ENCODE assay signal across 8 cellular contexts in genomic region chr14:61479746-61480502, GRCh38.
DNase-seq lines count a peak whose midpoint lies in the region; ATAC-seq and TF ChIP-seq lines count a peak whose summit lies in the region.

No MANE protein-coding gene starts in this region.

- no peaks in the 10 kb centered on the region for H3K9me3 Mint-ChIP-seq in dendritic cell treated with granulocyte-macrophage colony-stimulating factor and Interleukin-4, amounts not matched to agents 40 ng/mL and 50 ng/mL, for 4 days

- TF ChIP-seq POLR2A in NB4 (IDR thresholded peaks at IDR 0.05; ENCODE audit: extremely low read depth, insufficient read length): no peak

- peak; percentile 12 for DNase-seq in NCI-H345 (lab: John Stamatoyannopoulos, UW)
- no peak for DNase-seq in NCI-H345 treated with DMSO at 0.1 percent for 48 hours (lab: John Stamatoyannopoulos, UW; ENCODE audit: unreplicated experiment)
- DNase-seq in NB4 (ENCODE audit: low read depth): peak; percentile 22

- ATAC-seq in GM18867 (IDR thresholded peaks at IDR 0.05; ENCODE audit: unreplicated experiment) (no peak), HG03457 (IDR thresholded peaks at IDR 0.05; ENCODE audit: unreplicated experiment) (no peak), HG02610 (IDR thresholded peaks at IDR 0.05; ENCODE audit: unreplicated experiment) (no peak)

- H3K27ac ChIP-seq in skin epidermis: peak overlapping the region in 18 of 21 experiments; percentile 0 to 94 (median 80)

- no peak for TF ChIP-seq CTCF in NB4 (IDR thresholded peaks at IDR 0.05; ENCODE audit: low read depth, low read length)

- no peaks in the 10 kb centered on the region for H3K36me3 Mint-ChIP-seq in dendritic cell treated with granulocyte-macrophage colony-stimulating factor and Interleukin-4, amounts not matched to agents 40 ng/mL and 50 ng/mL, for 4 days (ENCODE audit: low read depth)

- intact Hi-C loops in dendritic cell treated with granulocyte-macrophage colony-stimulating factor and Interleukin-4, amounts not matched to agents 40 ng/mL and 50 ng/mL, for 4 days (cut with micrococcal nuclease): loop anchor here (5.0 kb wide), 2 partner anchors 47 to 72 kb away; no protein-coding TSS in a partner anchor

- peak overlapping the region; percentile 14 for H3K27ac Mint-ChIP-seq in dendritic cell treated with granulocyte-macrophage colony-stimulating factor and Interleukin-4, amounts not matched to agents 40 ng/mL and 50 ng/mL, for 4 days

- no peak overlapping the region for H3K4me3 Mint-ChIP-seq in dendritic cell treated with granulocyte-macrophage colony-stimulating factor and Interleukin-4, amounts not matched to agents 40 ng/mL and 50 ng/mL, for 4 days

- H3K4me3 ChIP-seq in NB4 (ENCODE audit: low read depth, low read length): no peak overlapping the region
- H3K4me3 ChIP-seq in skin epidermis: no peak overlapping the region

- peaks cover 36% of the 10 kb centered on the region for H3K4me1 Mint-ChIP-seq in dendritic cell treated with granulocyte-macrophage colony-stimulating factor and Interleukin-4, amounts not matched to agents 40 ng/mL and 50 ng/mL, for 4 days (ENCODE audit: low read depth)

- no peaks in the 10 kb centered on the region for H3K27me3 Mint-ChIP-seq in dendritic cell treated with granulocyte-macrophage colony-stimulating factor and Interleukin-4, amounts not matched to agents 40 ng/mL and 50 ng/mL, for 4 days
